In genomic region chr11:124837491-124837856, GRCh38 we compare ENCODE assay signal across 8 cellular contexts.
DNase-seq lines count a peak whose midpoint lies in the region; ATAC-seq, FAIRE-seq and TF ChIP-seq lines count a peak whose summit lies in the region.

No MANE protein-coding gene starts in this region.

- DNase-seq in DND-41: peak; percentile 11
- DNase-seq in H54 (ENCODE audit: insufficient read length, low spot score): peak; percentile 54
- peak; percentile 71 for DNase-seq in NCI-H2196 (lab: John Stamatoyannopoulos, UW; ENCODE audit: unreplicated experiment)
- peak; percentile 90 for DNase-seq in adipocyte (ENCODE audit: low read depth)
- peak; percentile 62 for DNase-seq in iPS-NIHi7 (ENCODE audit: extremely low spot score)
- DNase-seq in HuH-7.5 (ENCODE audit: low spot score): no peak
- no peak for DNase-seq in nephron progenitor cell

- H3K36me3 ChIP-seq in DND-41 (ENCODE audit: insufficient read depth, low read length) (no peaks in the 10 kb centered on the region), adipocyte (ENCODE audit: control insufficient read depth, insufficient read depth, low read length, severe bottlenecking) (no peaks in the 10 kb centered on the region)

- TF ChIP-seq CTCF in DND-41 (IDR thresholded peaks at IDR 0.05; ENCODE audit: borderline replicate concordance, extremely low read depth, low read length, poor library complexity, severe bottlenecking): peak; percentile 55
- TF ChIP-seq CTCF in nephron progenitor cell (IDR thresholded peaks at IDR 0.05): no peak

- peaks cover 13% of the 10 kb centered on the region for H3K27me3 ChIP-seq in DND-41 (ENCODE audit: insufficient read depth, low read length, poor library complexity)
- H3K27me3 ChIP-seq in adipocyte (replicated peaks; ENCODE audit: control insufficient read depth, insufficient read depth, low read length): peaks cover 43% of the 10 kb centered on the region

- H3K4me1 ChIP-seq in DND-41 (ENCODE audit: insufficient read depth, low read length) (no peaks in the 10 kb centered on the region), adipocyte (ENCODE audit: control insufficient read depth, insufficient read depth, low read length) (peaks cover 12% of the 10 kb centered on the region)

- H3K4me3 ChIP-seq in DND-41 (ENCODE audit: low read depth in 1 of 2, low read length in 2 of 2): no peak overlapping the region
- H3K4me3 ChIP-seq in adipocyte (ENCODE audit: low read length): no peak overlapping the region

- TF ChIP-seq POLR2A in H54 (IDR thresholded peaks at IDR 0.05; ENCODE audit: low read depth, low read length): no peak

- no peak overlapping the region for H3K27ac ChIP-seq in DND-41 (ENCODE audit: low read length)

- peak; percentile 48; the same call in 2 of the 3 replicates for ATAC-seq in DND-41 (ENCODE audit: insufficient read depth, low read depth)
- ATAC-seq in HG03097 (IDR thresholded peaks at IDR 0.05; ENCODE audit: low FRiP score, unreplicated experiment): no peak

- peak; percentile 55 for FAIRE-seq in H54 (lab: Jason Lieb, UNC)

- no peaks in the 10 kb centered on the region for H3K36me3 Mint-ChIP-seq in nephron progenitor cell (ENCODE audit: low read depth)

- H3K9me3 ChIP-seq in DND-41 (ENCODE audit: insufficient read depth, low read length, severe bottlenecking) (no peaks in the 10 kb centered on the region), adipocyte (ENCODE audit: control insufficient read depth, low read length) (no peaks in the 10 kb centered on the region)

- H3K27ac Mint-ChIP-seq in nephron progenitor cell: no peak overlapping the region

- no peak overlapping the region for H3K4me3 Mint-ChIP-seq in nephron progenitor cell

- no peak overlapping the region for H3K9ac ChIP-seq in DND-41 (ENCODE audit: low read depth, low read length)
- H3K9ac ChIP-seq in adipocyte (ENCODE audit: low read length): peak overlapping the region; percentile 16

- H3K9me3 Mint-ChIP-seq in nephron progenitor cell: peaks cover 6% of the 10 kb centered on the region

- H2AFZ ChIP-seq in DND-41 (ENCODE audit: low read depth, low read length): no peak overlapping the region

- no peak overlapping the region for H3K4me2 ChIP-seq in DND-41 (ENCODE audit: insufficient read depth, low read length)

- no peaks in the 10 kb centered on the region for H3K79me2 ChIP-seq in DND-41 (ENCODE audit: insufficient read depth, low read length)

- H3K4me1 Mint-ChIP-seq in nephron progenitor cell: peaks cover 27% of the 10 kb centered on the region

- peaks cover 62% of the 10 kb centered on the region for H3K27me3 Mint-ChIP-seq in nephron progenitor cell (ENCODE audit: low read depth, poor library complexity)

- no peaks in the 10 kb centered on the region for H4K20me1 ChIP-seq in DND-41 (ENCODE audit: insufficient read depth, low read length)

Comparison
In these comparisons a context has a peak if more than half of its experiments do, and no peak if none do; other contexts are left out.
1. DNase-seq: peak in DND-41 (single experiment), H54 (single experiment), NCI-H2196 (single experiment), adipocyte (single experiment) and iPS-NIHi7 (single experiment); none in HuH-7.5 (single experiment) and nephron progenitor cell (single experiment).